1 cellular context compared by ENCODE assay signal in genomic region chr12:38906482-38907170, GRCh38.
TF ChIP-seq lines count a peak whose summit lies in the region.

No MANE protein-coding gene starts in this region.

TF ChIP-seq in HepG2, 621 proteins besides CTCF, POLR2A, EP300 and RAD21 (continued from another document and continues in another):
- TF ChIP-seq CSRNP1 (CRISPR knock-in tag; IDR thresholded peaks at IDR 0.05): no peak
- no peak for TF ChIP-seq THAP8 (CRISPR knock-in tag; IDR thresholded peaks at IDR 0.05; ENCODE audit: borderline replicate concordance)
- TF ChIP-seq BRD4 (CRISPR knock-in tag; IDR thresholded peaks at IDR 0.05): no peak
- TF ChIP-seq MYNN (CRISPR knock-in tag; IDR thresholded peaks at IDR 0.05; ENCODE audit: low read depth): no peak
- TF ChIP-seq NR0B2 (CRISPR knock-in tag; IDR thresholded peaks at IDR 0.05): peak; percentile 51; the same call in 1 of the 2 replicates
- TF ChIP-seq ZNF773 (CRISPR knock-in tag; IDR thresholded peaks at IDR 0.05; ENCODE audit: borderline replicate concordance): no peak
- no peak for TF ChIP-seq TEF (CRISPR knock-in tag; IDR thresholded peaks at IDR 0.05)
- TF ChIP-seq ZMYM4 (CRISPR knock-in tag; IDR thresholded peaks at IDR 0.05): peak; percentile 91
- no peak for TF ChIP-seq ZNF772 (CRISPR knock-in tag; IDR thresholded peaks at IDR 0.05)
- peak; percentile 63 for TF ChIP-seq HNRNPLL (IDR thresholded peaks at IDR 0.05; ENCODE audit: low read depth, low read length, poor library complexity, severe bottlenecking)
- TF ChIP-seq ZNF17 (CRISPR knock-in tag; IDR thresholded peaks at IDR 0.05): no peak
- TF ChIP-seq ZNF589 (CRISPR knock-in tag; conservative IDR thresholded peaks at IDR 0.05): no peak
- 0 out of 2 replicates have a peak, but pooled peaks have one; percentile 34 for TF ChIP-seq ZNF780A (CRISPR knock-in tag; IDR thresholded peaks at IDR 0.05)
- peak; percentile 76; the same call in 1 of the 2 replicates for TF ChIP-seq HNF4G (IDR thresholded peaks at IDR 0.05; ENCODE audit: borderline replicate concordance, low read depth, low read length)
- TF ChIP-seq HNF4G (CRISPR knock-in tag; IDR thresholded peaks at IDR 0.05; ENCODE audit: borderline replicate concordance, low read depth): peak; percentile 53; the same call in 1 of the 2 replicates
- TF ChIP-seq ZNF275 (CRISPR knock-in tag; IDR thresholded peaks at IDR 0.05; ENCODE audit: borderline replicate concordance): no peak
- TF ChIP-seq ASH2L (IDR thresholded peaks at IDR 0.05; ENCODE audit: insufficient read length, low read depth, low read length): no peak
- peak; percentile 78; the same call in 1 of the 2 replicates for TF ChIP-seq TFAP4 (IDR thresholded peaks at IDR 0.05; ENCODE audit: borderline replicate concordance, low read depth)
- TF ChIP-seq ZNF644 (CRISPR knock-in tag; IDR thresholded peaks at IDR 0.05; ENCODE audit: low read depth): peak; percentile 87
- no peak for TF ChIP-seq RFXANK (CRISPR knock-in tag; IDR thresholded peaks at IDR 0.05)
- TF ChIP-seq RORA (CRISPR knock-in tag; IDR thresholded peaks at IDR 0.05): no peak
- no peak for TF ChIP-seq ZNF569 (CRISPR knock-in tag; IDR thresholded peaks at IDR 0.05; ENCODE audit: borderline replicate concordance)
- peak; percentile 86 for TF ChIP-seq PATZ1 (CRISPR knock-in tag; IDR thresholded peaks at IDR 0.05)
- TF ChIP-seq YY1 (IDR thresholded peaks at IDR 0.05; ENCODE audit: insufficient read depth, insufficient replicate concordance, low read depth, low read length): peak; percentile 19
- no peak for TF ChIP-seq ZNF333 (CRISPR knock-in tag; IDR thresholded peaks at IDR 0.05; ENCODE audit: borderline replicate concordance)
- 0 out of 2 replicates have a peak, but pooled peaks have one; percentile 27 for TF ChIP-seq SIX4 (CRISPR knock-in tag; IDR thresholded peaks at IDR 0.05)
- TF ChIP-seq ZBTB34 (CRISPR knock-in tag; IDR thresholded peaks at IDR 0.05): no peak
- TF ChIP-seq DR1 (CRISPR knock-in tag; IDR thresholded peaks at IDR 0.05): no peak
- TF ChIP-seq ZNF510 (CRISPR knock-in tag; IDR thresholded peaks at IDR 0.05; ENCODE audit: low read depth): no peak
- no peak for TF ChIP-seq ZFP36L2 (CRISPR knock-in tag; IDR thresholded peaks at IDR 0.05)
- peak; percentile 22; the same call in 1 of the 2 replicates for TF ChIP-seq NFKB2 (CRISPR knock-in tag; IDR thresholded peaks at IDR 0.05; ENCODE audit: borderline replicate concordance)
- TF ChIP-seq MEF2D (CRISPR knock-in tag; IDR thresholded peaks at IDR 0.05): no peak
- TF ChIP-seq ELF3 (CRISPR knock-in tag; IDR thresholded peaks at IDR 0.05): peak; percentile 61; the same call in 1 of the 2 replicates
- no peak for TF ChIP-seq CENPX (CRISPR knock-in tag; IDR thresholded peaks at IDR 0.05)
- TF ChIP-seq ZNF446 (CRISPR knock-in tag; IDR thresholded peaks at IDR 0.05): no peak
- no peak; the same call in 1 of the 2 replicates for TF ChIP-seq ZNF232 (CRISPR knock-in tag; IDR thresholded peaks at IDR 0.05; ENCODE audit: borderline replicate concordance)
- TF ChIP-seq DRAP1 (CRISPR knock-in tag; IDR thresholded peaks at IDR 0.05): no peak
- TF ChIP-seq ZNF337 (CRISPR knock-in tag; IDR thresholded peaks at IDR 0.05; ENCODE audit: borderline replicate concordance, low read depth): no peak
- no peak for TF ChIP-seq ZSCAN30 (CRISPR knock-in tag; IDR thresholded peaks at IDR 0.05)
- no peak for TF ChIP-seq GPN1 (CRISPR knock-in tag; IDR thresholded peaks at IDR 0.05; ENCODE audit: borderline replicate concordance)
- peak; percentile 88 for TF ChIP-seq POGZ (CRISPR knock-in tag; IDR thresholded peaks at IDR 0.05)
- peak; percentile 75 for TF ChIP-seq ARID5B (CRISPR knock-in tag; IDR thresholded peaks at IDR 0.05)
- TF ChIP-seq SETDB1 (CRISPR knock-in tag; IDR thresholded peaks at IDR 0.05; ENCODE audit: borderline replicate concordance): no peak
- peak; percentile 50; the same call in 1 of the 2 replicates for TF ChIP-seq KAT8 (CRISPR knock-in tag; IDR thresholded peaks at IDR 0.05)
- TF ChIP-seq ZNF24 (IDR thresholded peaks at IDR 0.05): no peak
- TF ChIP-seq SKIL (CRISPR knock-in tag; IDR thresholded peaks at IDR 0.05; ENCODE audit: borderline replicate concordance): no peak
- peak; percentile 90 for TF ChIP-seq CBX1 (IDR thresholded peaks at IDR 0.05; ENCODE audit: low read depth)
- no peak for TF ChIP-seq ZNF234 (CRISPR knock-in tag; conservative IDR thresholded peaks at IDR 0.05)
- TF ChIP-seq MAX (IDR thresholded peaks at IDR 0.05): 0 out of 2 replicates have a peak, but pooled peaks have one; percentile 25
- no peak for TF ChIP-seq ZNF224 (CRISPR knock-in tag; IDR thresholded peaks at IDR 0.05)
